1 cellular context compared by ENCODE assay signal in the genomic region with DNA sequence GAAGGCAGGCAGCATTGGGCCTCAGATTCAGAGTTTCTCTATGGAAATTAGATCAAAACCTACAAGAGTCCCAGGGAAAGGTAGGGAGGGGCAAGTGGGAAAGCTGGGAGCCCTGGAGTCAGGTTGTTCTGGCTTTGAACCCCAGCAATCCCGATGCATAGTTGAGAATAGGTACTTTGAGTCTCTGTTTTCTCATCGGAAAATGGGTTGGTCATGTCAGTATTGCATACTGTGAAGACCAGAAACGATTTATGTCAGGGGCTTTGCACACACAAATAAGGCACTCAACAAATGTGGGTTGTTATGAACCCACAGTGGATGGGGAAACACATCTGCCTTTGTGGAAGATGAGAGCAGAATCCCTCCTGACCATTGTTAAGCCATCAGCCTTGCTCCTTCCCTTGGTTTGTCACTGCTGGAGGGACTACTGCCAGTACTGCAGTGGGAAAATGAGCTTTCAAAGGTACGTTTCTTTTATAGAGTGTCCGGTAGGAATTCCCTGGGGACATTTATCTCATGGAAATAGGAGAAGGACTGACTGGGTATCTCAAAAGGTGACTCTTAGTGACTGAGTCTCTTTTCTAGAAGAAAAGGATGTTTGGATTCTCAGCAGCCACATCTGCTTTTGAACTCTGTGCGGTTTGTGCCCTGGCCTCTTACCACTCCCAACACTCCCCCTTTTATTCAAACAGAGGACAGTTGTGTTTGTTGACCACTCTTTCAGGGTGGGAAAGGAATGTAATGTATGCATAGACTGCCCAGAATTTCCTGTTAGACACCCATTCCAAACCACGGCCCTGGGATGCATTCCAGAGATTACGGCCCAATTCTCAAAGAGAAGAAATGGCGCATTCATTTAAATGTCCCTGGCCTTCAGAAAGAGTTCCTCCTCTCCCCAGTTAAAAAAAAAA.
A peak's percentile ranks its signal among the peaks of the same experiment; 100 is the strongest.
TF ChIP-seq lines count a peak whose summit lies in the region.

No MANE protein-coding gene starts in this region.

TF ChIP-seq in HepG2, 621 proteins besides CTCF, POLR2A, EP300 and RAD21 (continued from another document and continues in another):
- TF ChIP-seq, protein P1, sequence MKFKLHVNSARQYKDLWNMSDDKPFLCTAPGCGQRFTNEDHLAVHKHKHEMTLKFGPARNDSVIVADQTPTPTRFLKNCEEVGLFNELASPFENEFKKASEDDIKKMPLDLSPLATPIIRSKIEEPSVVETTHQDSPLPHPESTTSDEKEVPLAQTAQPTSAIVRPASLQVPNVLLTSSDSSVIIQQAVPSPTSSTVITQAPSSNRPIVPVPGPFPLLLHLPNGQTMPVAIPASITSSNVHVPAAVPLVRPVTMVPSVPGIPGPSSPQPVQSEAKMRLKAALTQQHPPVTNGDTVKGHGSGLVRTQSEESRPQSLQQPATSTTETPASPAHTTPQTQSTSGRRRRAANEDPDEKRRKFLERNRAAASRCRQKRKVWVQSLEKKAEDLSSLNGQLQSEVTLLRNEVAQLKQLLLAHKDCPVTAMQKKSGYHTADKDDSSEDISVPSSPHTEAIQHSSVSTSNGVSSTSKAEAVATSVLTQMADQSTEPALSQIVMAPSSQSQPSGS (CRISPR knock-in tag; IDR thresholded peaks at IDR 0.05): 0 out of 2 replicates have a peak, but pooled peaks have one; percentile 31
- TF ChIP-seq, protein P2, sequence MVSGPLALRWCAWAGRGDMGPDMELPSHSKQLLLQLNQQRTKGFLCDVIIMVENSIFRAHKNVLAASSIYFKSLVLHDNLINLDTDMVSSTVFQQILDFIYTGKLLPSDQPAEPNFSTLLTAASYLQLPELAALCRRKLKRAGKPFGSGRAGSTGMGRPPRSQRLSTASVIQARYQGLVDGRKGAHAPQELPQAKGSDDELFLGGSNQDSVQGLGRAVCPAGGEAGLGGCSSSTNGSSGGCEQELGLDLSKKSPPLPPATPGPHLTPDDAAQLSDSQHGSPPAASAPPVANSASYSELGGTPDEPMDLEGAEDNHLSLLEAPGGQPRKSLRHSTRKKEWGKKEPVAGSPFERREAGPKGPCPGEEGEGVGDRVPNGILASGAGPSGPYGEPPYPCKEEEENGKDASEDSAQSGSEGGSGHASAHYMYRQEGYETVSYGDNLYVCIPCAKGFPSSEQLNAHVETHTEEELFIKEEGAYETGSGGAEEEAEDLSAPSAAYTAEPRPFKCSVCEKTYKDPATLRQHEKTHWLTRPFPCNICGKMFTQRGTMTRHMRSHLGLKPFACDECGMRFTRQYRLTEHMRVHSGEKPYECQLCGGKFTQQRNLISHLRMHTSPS (CRISPR knock-in tag; IDR thresholded peaks at IDR 0.05; ENCODE audit: low read depth): no peak
- TF ChIP-seq SP5 (CRISPR knock-in tag; IDR thresholded peaks at IDR 0.05; ENCODE audit: borderline replicate concordance, low read depth) (peak; percentile 83), SOX13 (IDR thresholded peaks at IDR 0.05) (no peak), SOX13 (CRISPR knock-in tag; conservative IDR thresholded peaks at IDR 0.05 in 1 of 2, IDR thresholded peaks at IDR 0.05 in 1 of 2) (peak in 1 of 2 experiments; percentile 92; a peak in 2 of 4 replicates), MXD4 (CRISPR knock-in tag; IDR thresholded peaks at IDR 0.05) (no peak), HDAC6 (IDR thresholded peaks at IDR 0.05; ENCODE audit: low read depth, low read length) (no peak), ZFAT (CRISPR knock-in tag; conservative IDR thresholded peaks at IDR 0.05) (no peak), ZNF343 (CRISPR knock-in tag; IDR thresholded peaks at IDR 0.05) (no peak), ATF1 (CRISPR knock-in tag; IDR thresholded peaks at IDR 0.05) (no peak), ZSCAN9 (CRISPR knock-in tag; IDR thresholded peaks at IDR 0.05; ENCODE audit: borderline replicate concordance) (no peak), SRSF1 (optimal IDR thresholded peaks at IDR 0.05; ENCODE audit: low read depth, low read length) (no peak), IRX3 (CRISPR knock-in tag; IDR thresholded peaks at IDR 0.05; ENCODE audit: borderline replicate concordance, low read depth) (no peak), MED1 (CRISPR knock-in tag; IDR thresholded peaks at IDR 0.05) (peak; percentile 95), ZNF282 (IDR thresholded peaks at IDR 0.05; ENCODE audit: partially characterized antibody) (no peak), ZNF790 (CRISPR knock-in tag; IDR thresholded peaks at IDR 0.05; ENCODE audit: borderline replicate concordance) (no peak), LCORL (IDR thresholded peaks at IDR 0.05) (peak; percentile 74; the same call in 1 of the 2 replicates), LCORL (CRISPR knock-in tag; IDR thresholded peaks at IDR 0.05) (peak; percentile 95), ZNF354B (CRISPR knock-in tag; IDR thresholded peaks at IDR 0.05) (no peak), ZNF792 (CRISPR knock-in tag; IDR thresholded peaks at IDR 0.05) (0 out of 2 replicates have a peak, but pooled peaks have one; percentile 44), ZMYM3 (CRISPR knock-in tag; IDR thresholded peaks at IDR 0.05) (peak; percentile 16; the same call in 1 of the 2 replicates), NR3C1 (CRISPR knock-in tag; IDR thresholded peaks at IDR 0.05) (no peak), ZNF232 (CRISPR knock-in tag; IDR thresholded peaks at IDR 0.05; ENCODE audit: borderline replicate concordance) (no peak), RELA (CRISPR knock-in tag; IDR thresholded peaks at IDR 0.05) (no peak), FIP1L1 (IDR thresholded peaks at IDR 0.05; ENCODE audit: borderline replicate concordance, insufficient read depth, low read depth, low read length) (no peak), SPEN (CRISPR knock-in tag; IDR thresholded peaks at IDR 0.05; ENCODE audit: low read depth) (no peak), YEATS4 (CRISPR knock-in tag; IDR thresholded peaks at IDR 0.05; ENCODE audit: borderline replicate concordance) (no peak), ZFYVE20 (CRISPR knock-in tag; IDR thresholded peaks at IDR 0.05; ENCODE audit: borderline replicate concordance, low read depth) (no peak), ZNF20 (CRISPR knock-in tag; IDR thresholded peaks at IDR 0.05) (no peak), ZNF3 (CRISPR knock-in tag; IDR thresholded peaks at IDR 0.05) (peak; percentile 86), SP1 (IDR thresholded peaks at IDR 0.05) (no peak), SP1 (CRISPR knock-in tag; IDR thresholded peaks at IDR 0.05) (no peak), ZFP41 (CRISPR knock-in tag; IDR thresholded peaks at IDR 0.05; ENCODE audit: borderline replicate concordance) (no peak)
- TF ChIP-seq, protein P3, sequence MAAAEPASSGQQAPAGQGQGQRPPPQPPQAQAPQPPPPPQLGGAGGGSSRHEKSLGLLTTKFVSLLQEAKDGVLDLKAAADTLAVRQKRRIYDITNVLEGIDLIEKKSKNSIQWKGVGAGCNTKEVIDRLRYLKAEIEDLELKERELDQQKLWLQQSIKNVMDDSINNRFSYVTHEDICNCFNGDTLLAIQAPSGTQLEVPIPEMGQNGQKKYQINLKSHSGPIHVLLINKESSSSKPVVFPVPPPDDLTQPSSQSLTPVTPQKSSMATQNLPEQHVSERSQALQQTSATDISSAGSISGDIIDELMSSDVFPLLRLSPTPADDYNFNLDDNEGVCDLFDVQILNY (CRISPR knock-in tag; conservative IDR thresholded peaks at IDR 0.05): no peak
- TF ChIP-seq, protein P4, sequence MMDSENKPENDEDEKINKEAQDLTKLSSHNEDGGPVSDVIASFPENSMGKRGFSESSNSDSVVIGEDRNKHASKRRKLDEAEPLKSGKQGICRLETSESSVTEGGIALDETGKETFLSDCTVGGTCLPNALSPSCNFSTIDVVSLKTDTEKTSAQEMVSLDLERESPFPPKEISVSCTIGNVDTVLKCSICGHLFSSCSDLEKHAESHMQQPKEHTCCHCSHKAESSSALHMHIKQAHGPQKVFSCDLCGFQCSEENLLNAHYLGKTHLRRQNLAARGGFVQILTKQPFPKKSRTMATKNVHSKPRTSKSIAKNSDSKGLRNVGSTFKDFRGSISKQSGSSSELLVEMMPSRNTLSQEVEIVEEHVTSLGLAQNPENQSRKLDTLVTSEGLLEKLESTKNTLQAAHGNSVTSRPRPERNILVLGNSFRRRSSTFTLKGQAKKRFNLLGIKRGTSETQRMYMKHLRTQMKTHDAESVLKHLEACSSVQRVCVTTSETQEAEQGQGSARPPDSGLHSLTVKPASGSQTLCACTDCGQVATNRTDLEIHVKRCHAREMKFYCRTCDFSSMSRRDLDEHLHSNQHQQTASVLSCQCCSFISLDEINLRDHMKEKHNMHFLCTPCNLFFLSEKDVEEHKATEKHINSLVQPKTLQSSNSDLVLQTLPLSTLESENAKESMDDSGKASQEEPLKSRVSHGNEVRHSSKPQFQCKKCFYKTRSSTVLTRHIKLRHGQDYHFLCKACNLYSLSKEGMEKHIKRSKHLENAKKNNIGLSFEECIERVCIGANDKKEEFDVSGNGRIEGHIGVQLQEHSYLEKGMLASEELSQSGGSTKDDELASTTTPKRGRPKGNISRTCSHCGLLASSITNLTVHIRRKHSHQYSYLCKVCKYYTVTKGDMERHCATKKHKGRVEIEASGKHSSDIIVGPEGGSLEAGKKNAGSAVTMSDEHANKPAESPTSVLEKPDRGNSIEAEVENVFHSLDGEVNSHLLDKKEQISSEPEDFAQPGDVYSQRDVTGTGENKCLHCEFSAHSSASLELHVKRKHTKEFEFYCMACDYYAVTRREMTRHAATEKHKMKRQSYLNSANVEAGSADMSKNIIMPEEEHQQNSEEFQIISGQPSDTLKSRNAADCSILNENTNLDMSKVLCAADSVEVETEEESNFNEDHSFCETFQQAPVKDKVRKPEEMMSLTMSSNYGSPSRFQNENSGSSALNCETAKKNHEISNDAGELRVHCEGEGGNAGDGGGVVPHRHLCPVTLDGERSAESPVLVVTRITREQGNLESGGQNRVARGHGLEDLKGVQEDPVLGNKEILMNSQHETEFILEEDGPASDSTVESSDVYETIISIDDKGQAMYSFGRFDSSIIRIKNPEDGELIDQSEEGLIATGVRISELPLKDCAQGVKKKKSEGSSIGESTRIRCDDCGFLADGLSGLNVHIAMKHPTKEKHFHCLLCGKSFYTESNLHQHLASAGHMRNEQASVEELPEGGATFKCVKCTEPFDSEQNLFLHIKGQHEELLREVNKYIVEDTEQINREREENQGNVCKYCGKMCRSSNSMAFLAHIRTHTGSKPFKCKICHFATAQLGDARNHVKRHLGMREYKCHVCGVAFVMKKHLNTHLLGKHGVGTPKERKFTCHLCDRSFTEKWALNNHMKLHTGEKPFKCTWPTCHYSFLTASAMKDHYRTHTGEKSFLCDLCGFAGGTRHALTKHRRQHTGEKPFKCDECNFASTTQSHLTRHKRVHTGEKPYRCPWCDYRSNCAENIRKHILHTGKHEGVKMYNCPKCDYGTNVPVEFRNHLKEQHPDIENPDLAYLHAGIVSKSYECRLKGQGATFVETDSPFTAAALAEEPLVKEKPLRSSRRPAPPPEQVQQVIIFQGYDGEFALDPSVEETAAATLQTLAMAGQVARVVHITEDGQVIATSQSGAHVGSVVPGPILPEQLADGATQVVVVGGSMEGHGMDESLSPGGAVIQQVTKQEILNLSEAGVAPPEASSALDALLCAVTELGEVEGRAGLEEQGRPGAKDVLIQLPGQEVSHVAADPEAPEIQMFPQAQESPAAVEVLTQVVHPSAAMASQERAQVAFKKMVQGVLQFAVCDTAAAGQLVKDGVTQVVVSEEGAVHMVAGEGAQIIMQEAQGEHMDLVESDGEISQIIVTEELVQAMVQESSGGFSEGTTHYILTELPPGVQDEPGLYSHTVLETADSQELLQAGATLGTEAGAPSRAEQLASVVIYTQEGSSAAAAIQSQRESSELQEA (CRISPR knock-in tag; IDR thresholded peaks at IDR 0.05; ENCODE audit: not compliant biosample characterization): no peak
- TF ChIP-seq, protein P5, sequence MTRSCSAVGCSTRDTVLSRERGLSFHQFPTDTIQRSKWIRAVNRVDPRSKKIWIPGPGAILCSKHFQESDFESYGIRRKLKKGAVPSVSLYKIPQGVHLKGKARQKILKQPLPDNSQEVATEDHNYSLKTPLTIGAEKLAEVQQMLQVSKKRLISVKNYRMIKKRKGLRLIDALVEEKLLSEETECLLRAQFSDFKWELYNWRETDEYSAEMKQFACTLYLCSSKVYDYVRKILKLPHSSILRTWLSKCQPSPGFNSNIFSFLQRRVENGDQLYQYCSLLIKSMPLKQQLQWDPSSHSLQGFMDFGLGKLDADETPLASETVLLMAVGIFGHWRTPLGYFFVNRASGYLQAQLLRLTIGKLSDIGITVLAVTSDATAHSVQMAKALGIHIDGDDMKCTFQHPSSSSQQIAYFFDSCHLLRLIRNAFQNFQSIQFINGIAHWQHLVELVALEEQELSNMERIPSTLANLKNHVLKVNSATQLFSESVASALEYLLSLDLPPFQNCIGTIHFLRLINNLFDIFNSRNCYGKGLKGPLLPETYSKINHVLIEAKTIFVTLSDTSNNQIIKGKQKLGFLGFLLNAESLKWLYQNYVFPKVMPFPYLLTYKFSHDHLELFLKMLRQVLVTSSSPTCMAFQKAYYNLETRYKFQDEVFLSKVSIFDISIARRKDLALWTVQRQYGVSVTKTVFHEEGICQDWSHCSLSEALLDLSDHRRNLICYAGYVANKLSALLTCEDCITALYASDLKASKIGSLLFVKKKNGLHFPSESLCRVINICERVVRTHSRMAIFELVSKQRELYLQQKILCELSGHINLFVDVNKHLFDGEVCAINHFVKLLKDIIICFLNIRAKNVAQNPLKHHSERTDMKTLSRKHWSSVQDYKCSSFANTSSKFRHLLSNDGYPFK (CRISPR knock-in tag; IDR thresholded peaks at IDR 0.05; ENCODE audit: borderline replicate concordance): no peak
- TF ChIP-seq, protein P6, sequence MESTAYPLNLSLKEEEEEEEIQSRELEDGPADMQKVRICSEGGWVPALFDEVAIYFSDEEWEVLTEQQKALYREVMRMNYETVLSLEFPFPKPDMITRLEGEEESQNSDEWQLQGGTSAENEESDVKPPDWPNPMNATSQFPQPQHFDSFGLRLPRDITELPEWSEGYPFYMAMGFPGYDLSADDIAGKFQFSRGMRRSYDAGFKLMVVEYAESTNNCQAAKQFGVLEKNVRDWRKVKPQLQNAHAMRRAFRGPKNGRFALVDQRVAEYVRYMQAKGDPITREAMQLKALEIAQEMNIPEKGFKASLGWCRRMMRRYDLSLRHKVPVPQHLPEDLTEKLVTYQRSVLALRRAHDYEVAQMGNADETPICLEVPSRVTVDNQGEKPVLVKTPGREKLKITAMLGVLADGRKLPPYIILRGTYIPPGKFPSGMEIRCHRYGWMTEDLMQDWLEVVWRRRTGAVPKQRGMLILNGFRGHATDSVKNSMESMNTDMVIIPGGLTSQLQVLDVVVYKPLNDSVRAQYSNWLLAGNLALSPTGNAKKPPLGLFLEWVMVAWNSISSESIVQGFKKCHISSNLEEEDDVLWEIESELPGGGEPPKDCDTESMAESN (CRISPR knock-in tag; conservative IDR thresholded peaks at IDR 0.05): no peak
- TF ChIP-seq, protein P7, sequence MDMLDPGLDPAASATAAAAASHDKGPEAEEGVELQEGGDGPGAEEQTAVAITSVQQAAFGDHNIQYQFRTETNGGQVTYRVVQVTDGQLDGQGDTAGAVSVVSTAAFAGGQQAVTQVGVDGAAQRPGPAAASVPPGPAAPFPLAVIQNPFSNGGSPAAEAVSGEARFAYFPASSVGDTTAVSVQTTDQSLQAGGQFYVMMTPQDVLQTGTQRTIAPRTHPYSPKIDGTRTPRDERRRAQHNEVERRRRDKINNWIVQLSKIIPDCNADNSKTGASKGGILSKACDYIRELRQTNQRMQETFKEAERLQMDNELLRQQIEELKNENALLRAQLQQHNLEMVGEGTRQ (IDR thresholded peaks at IDR 0.05; ENCODE audit: low read depth, low read length): no peak
- TF ChIP-seq, protein P7 (CRISPR knock-in tag; IDR thresholded peaks at IDR 0.05; ENCODE audit: borderline replicate concordance): no peak
